Comparison of ENCODE assay signal across 12 cellular contexts in the genomic region with DNA sequence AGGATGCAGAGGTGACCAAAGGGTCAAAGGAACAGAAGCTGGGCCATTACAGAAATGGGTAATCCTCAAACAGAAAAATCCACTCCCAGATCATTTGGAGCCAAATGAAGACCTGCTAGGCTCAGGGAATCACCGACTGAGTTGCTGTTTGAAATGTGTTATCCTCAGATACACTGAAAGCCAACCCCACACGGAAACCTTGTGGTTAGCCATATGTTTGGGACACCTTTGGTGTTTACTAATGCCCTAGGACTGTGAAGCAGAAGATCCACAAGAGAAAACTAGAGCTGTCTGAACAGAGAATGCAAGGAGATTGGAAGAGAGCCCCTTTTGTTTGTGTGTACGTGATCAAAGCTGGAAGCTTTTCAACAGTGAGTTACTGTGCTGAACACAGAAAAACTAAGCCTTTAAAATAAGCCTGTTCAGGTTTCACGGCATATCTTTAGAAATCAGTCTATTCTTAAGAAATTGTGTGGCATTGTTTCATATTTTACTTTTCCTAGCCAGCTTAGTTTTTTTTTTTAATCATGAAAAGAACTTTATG.
DNase-seq lines count a peak whose midpoint lies in the region; ATAC-seq, FAIRE-seq and TF ChIP-seq lines count a peak whose summit lies in the region.
"Had no signal": no experiment of that assay in that cellular context is flagged by ENCODE, and none has a peak within 500 bp of the region (broad histone marks: within the 10 kb centered on the region; RNA-seq: fewer than 3 reads in every experiment).

No MANE protein-coding gene starts in this region.

- no peaks in the 10 kb centered on the region for H3K27me3 ChIP-seq in H1 (replicated peaks in 1 of 4; ENCODE audit: control insufficient read depth in 3 of 4, extremely low read depth in 1 of 4, insufficient read depth in 3 of 4, low read length in 3 of 4)
- no peaks in the 10 kb centered on the region for H3K27me3 ChIP-seq in neuron (ENCODE audit: insufficient read depth, low read length)
- H3K27me3 ChIP-seq in thyroid gland, result no peaks in the 10 kb centered on the region
- H3K27me3 ChIP-seq: BE2C had no signal

- WGBS in H1 (ENCODE audit: extremely low coverage in 1 of 2, insufficient coverage in 1 of 2, insufficient read length in 1 of 2, insufficient replicate concordance in 2 of 2, low coverage in 1 of 2, low lambda C conversion rate in 2 of 2, missing lambda C conversion rate in 1 of 2), 2 experiments, result 75% methylated on average over 4 of the region's 4 CpGs; no CpG with 5 or more reads in 1 of the 2 experiments
- 30 to 40% methylated on average over 4 of the region's 4 CpGs for WGBS in thyroid gland, 2 donors

- no peak overlapping the region for H3K4me2 ChIP-seq in H1 (ENCODE audit: insufficient read depth in 1 of 2, low read depth in 2 of 2, low read length in 2 of 2)

- POLR2A ChIA-PET in H1 (lab: Charles Lee; ENCODE audit: partially characterized antibody), result interaction anchor here (0.6 kb wide), 1 partner anchor 9 kb away, joined by 4 read pairs; no protein-coding TSS in a partner anchor

- intact Hi-C loops in thyroid gland (cut with DNase I), result no loop called here

- FAIRE-seq in H1 (lab: Jason Lieb, UNC), result peak; percentile 24

- H3K56ac ChIP-seq in H1 (replicated peaks; ENCODE audit: insufficient read length, low read depth, low read length), result no peak overlapping the region

- H2BK15ac ChIP-seq in H1 (ENCODE audit: low read length), result no peak overlapping the region

- TF ChIP-seq POLR2A in H1 (IDR thresholded peaks at IDR 0.05; ENCODE audit: control extremely low read depth in 1 of 2, low read depth in 2 of 2, low read length in 2 of 2), result no peak
- TF ChIP-seq POLR2A in thyroid gland (IDR thresholded peaks at IDR 0.05), result no peak

- no peak overlapping the region; the same call in 1 of the 2 replicates for H2BK20ac ChIP-seq in H1 (ENCODE audit: low read length)

- H3K9ac ChIP-seq in H1 (replicated peaks in 1 of 4; ENCODE audit: extremely low read depth in 1 of 4, low read depth in 3 of 4, low read length in 3 of 4), result no peak overlapping the region; a peak in 1 of 7 replicates

- no peak overlapping the region for H2AK5ac ChIP-seq in H1 (ENCODE audit: low read depth, low read length)

- no peak overlapping the region for H4K8ac ChIP-seq in H1 (ENCODE audit: extremely low read depth, insufficient read depth, low read length)

- no peaks in the 10 kb centered on the region for H3K23me2 ChIP-seq in H1 (ENCODE audit: low read depth, low read length)

- no peak overlapping the region for H4K91ac ChIP-seq in H1 (replicated peaks; ENCODE audit: insufficient read length, low read length)

- TF ChIP-seq EP300 in H1 (IDR thresholded peaks at IDR 0.05; ENCODE audit: borderline replicate concordance in 1 of 2, low read depth in 2 of 2, low read length in 2 of 2), result no peak

- H3K4me1 ChIP-seq in H1 (replicated peaks in 1 of 4; ENCODE audit: control insufficient read depth in 3 of 4, insufficient read depth in 4 of 4, low read length in 3 of 4) (peaks cover 0 to 4% (median 2%) of the 10 kb centered on the region in 4 experiments; a peak in 2 of 7 replicates), neuron (ENCODE audit: insufficient read depth, low read length) (peaks cover 13% of the 10 kb centered on the region), thyroid gland (no peaks in the 10 kb centered on the region)
- H3K4me1 ChIP-seq: BE2C had no signal

- H2AFZ ChIP-seq in H1 (ENCODE audit: low read length) (peak overlapping the region; percentile 98), neuron (ENCODE audit: low read depth, low read length) (peak overlapping the region; percentile 99)

- peak; percentile 33 for DNase-seq in NAMALWA (ENCODE audit: low spot score)
- DNase-seq in H1 (ENCODE audit: low read depth in 1 of 2, low spot score in 2 of 2), result no peak
- DNase-seq in thyroid gland, result no peak
- DNase-seq in left lobe of liver (ENCODE audit: low spot score), result no peak
- no peak for DNase-seq in DMS153 treated with DMSO at 0.1 percent for 48 hours (lab: John Stamatoyannopoulos, UW; ENCODE audit: unreplicated experiment)
- DNase-seq: BE2C; NCI-H524 treated with DMSO at 0.1 percent for 48 hours; stimulated activated CD4-positive, alpha-beta T cell treated with anti-CD3 and anti-CD28 coated beads, Interleukin-1b, Interleukin-23, amount 100 ng/mL, for 48 hours had no signal

- H2BK5ac ChIP-seq in H1 (ENCODE audit: low read depth, low read length), result no peak overlapping the region

- CTCF ChIA-PET in H1 (lab: Charles Lee; ENCODE audit: partially characterized antibody), result interaction anchor here (0.6 kb wide), 1 partner anchor 104 kb away, joined by 3 read pairs; no protein-coding TSS in a partner anchor

- H2BK12ac ChIP-seq in H1 (ENCODE audit: low read depth, low read length), result no peak overlapping the region; the same call in 1 of the 2 replicates

- H3K79me2 ChIP-seq in H1 (ENCODE audit: control insufficient read depth in 1 of 2, insufficient read depth in 2 of 2, low read length in 2 of 2), result no peaks in the 10 kb centered on the region

- TF ChIP-seq RAD21 in H1 (IDR thresholded peaks at IDR 0.05 in 1 of 2, conservative IDR thresholded peaks at IDR 0.05 in 1 of 2; ENCODE audit: low read depth in 2 of 2, low read length in 2 of 2), result no peak

- TF ChIP-seq CTCF in H1 (IDR thresholded peaks at IDR 0.05; ENCODE audit: control extremely low read depth in 1 of 3, insufficient read depth in 1 of 3, low read depth in 1 of 3, low read length in 3 of 3) (no peak), thyroid gland (IDR thresholded peaks at IDR 0.05) (no peak)

- H3K36me3 ChIP-seq in H1 (ENCODE audit: control insufficient read depth in 2 of 4, insufficient read depth in 4 of 4, low read length in 3 of 4), result no peaks in the 10 kb centered on the region
- no peaks in the 10 kb centered on the region for H3K36me3 ChIP-seq in neuron (ENCODE audit: insufficient read depth, low read length)
- no peaks in the 10 kb centered on the region for H3K36me3 ChIP-seq in thyroid gland
- H3K36me3 ChIP-seq: BE2C had no signal

- H2BK120ac ChIP-seq in H1 (replicated peaks; ENCODE audit: low read depth, low read length), result no peak overlapping the region

- no peaks in the 10 kb centered on the region for H3K79me1 ChIP-seq in H1 (ENCODE audit: low read depth, low read length)

- H3K14ac ChIP-seq in H1 (ENCODE audit: insufficient read length), result no peak overlapping the region

- peak; percentile 34 for ATAC-seq in GM18498 (IDR thresholded peaks at IDR 0.05; ENCODE audit: unreplicated experiment)
- ATAC-seq in left lobe of liver, result no peak
- ATAC-seq in HG02763 (IDR thresholded peaks at IDR 0.05; ENCODE audit: unreplicated experiment), result no peak

- no peak overlapping the region for H4K5ac ChIP-seq in H1 (ENCODE audit: insufficient read length, low read depth, low read length)

- H3K9me3 ChIP-seq in H1 (ENCODE audit: insufficient read depth in 2 of 2, low read depth in 1 of 2, low read length in 1 of 2), result no peaks in the 10 kb centered on the region
- H3K9me3 ChIP-seq in neuron (ENCODE audit: low read length), result no peaks in the 10 kb centered on the region
- H3K9me3 ChIP-seq in thyroid gland, result no peaks in the 10 kb centered on the region
- H3K9me3 ChIP-seq: BE2C had no signal

- H3K4ac ChIP-seq in H1 (replicated peaks; ENCODE audit: insufficient read length, low read depth, low read length), result no peak overlapping the region

- H3K4me3 ChIP-seq in H1 (ENCODE audit: extremely low read depth in 1 of 4, insufficient read depth in 2 of 4, low read depth in 3 of 4, low read length in 4 of 4), result no peak overlapping the region
- peak overlapping the region; percentile 26 for H3K4me3 ChIP-seq in neuron (ENCODE audit: low read length)
- H3K4me3 ChIP-seq in thyroid gland (replicated peaks in 1 of 3), result no peak overlapping the region

- H3K27ac ChIP-seq in H1 (ENCODE audit: low read depth, low read length) (no peak overlapping the region), thyroid gland (no peak overlapping the region)
- H3K27ac ChIP-seq: VCaP had no signal

- H4K20me1 ChIP-seq in H1 (replicated peaks in 1 of 2; ENCODE audit: control insufficient read depth in 1 of 2, insufficient read depth in 2 of 2, low read length in 2 of 2), result no peaks in the 10 kb centered on the region

- H3K23ac ChIP-seq in H1 (ENCODE audit: insufficient read length), result no peak overlapping the region

- no peak overlapping the region; the same call in 1 of the 2 replicates for H3K18ac ChIP-seq in H1 (ENCODE audit: extremely low read depth, low read length)

TF ChIP-seq in H1, 55 proteins besides CTCF, POLR2A, EP300 and RAD21:
- TF ChIP-seq RXRA (IDR thresholded peaks at IDR 0.05; ENCODE audit: insufficient read depth, low read depth, low read length) (no peak), POLR2AphosphoS5 (IDR thresholded peaks at IDR 0.05; ENCODE audit: low read depth, low read length) (no peak), GTF2F1 (IDR thresholded peaks at IDR 0.05; ENCODE audit: borderline replicate concordance, low read depth, low read length) (no peak), HDAC6 (IDR thresholded peaks at IDR 0.05; ENCODE audit: low read depth, low read length) (no peak), RFX5 (IDR thresholded peaks at IDR 0.05; ENCODE audit: borderline replicate concordance, low read depth, low read length) (no peak), TAF1 (IDR thresholded peaks at IDR 0.05; ENCODE audit: low read depth, low read length) (no peak), KDM5A (IDR thresholded peaks at IDR 0.05; ENCODE audit: low read length) (no peak), CBX5 (IDR thresholded peaks at IDR 0.05; ENCODE audit: low read depth, low read length) (no peak), ZNF274 (IDR thresholded peaks at IDR 0.05; ENCODE audit: borderline replicate concordance, extremely low read depth, low read length) (no peak), JUN (IDR thresholded peaks at IDR 0.05; ENCODE audit: low read depth, low read length) (no peak)
